8 cellular contexts compared by ENCODE assay signal in genomic region chr13:41132512-41133152, GRCh38. TPM values are rescaled to one million over a fixed set of nuclear protein-coding genes. Genes with fewer than 3 reads are reported as not detected.
DNase-seq lines count a peak whose midpoint lies in the region; ATAC-seq, FAIRE-seq and TF ChIP-seq lines count a peak whose summit lies in the region.

Gene KBTBD6 (minus strand): TSS chr13:41132802. CDS start chr13:41132511, 291 bp downstream.

- H3K36me3 ChIP-seq in bronchial epithelial cell (ENCODE audit: control insufficient read depth, insufficient read depth, low read length) (no peaks in the 10 kb centered on the region), iPS-20b (ENCODE audit: insufficient read depth, low read depth, low read length) (peaks cover 13% of the 10 kb centered on the region; the same call in 1 of the 2 replicates), skeletal muscle tissue (ENCODE audit: control insufficient read depth in 3 of 3, insufficient read depth in 3 of 3, low read length in 3 of 3) (peaks cover 0 to 2% (median 0%) of the 10 kb centered on the region in 3 donors)

- TF ChIP-seq CTCF in WI38 (IDR thresholded peaks at IDR 0.05; ENCODE audit: low read depth, low read length) (no peak), bronchial epithelial cell (IDR thresholded peaks at IDR 0.05; ENCODE audit: insufficient read depth, low read length, severe bottlenecking) (no peak)

- no peaks in the 10 kb centered on the region for H3K9me3 ChIP-seq in iPS-20b (ENCODE audit: insufficient read depth, low read depth, low read length)
- H3K9me3 ChIP-seq in skeletal muscle tissue (ENCODE audit: control insufficient read depth in 3 of 3, low read length in 3 of 3) = no peaks in the 10 kb centered on the region

- ATAC-seq in GM18909 (IDR thresholded peaks at IDR 0.05; ENCODE audit: poor library complexity, unreplicated experiment) (peak; percentile 97), HG03159 (IDR thresholded peaks at IDR 0.05; ENCODE audit: unreplicated experiment) (peak; percentile 96)

- peak; percentile 82 for FAIRE-seq in bronchial epithelial cell (lab: Jason Lieb, UNC)

- no peaks in the 10 kb centered on the region for H3K27me3 ChIP-seq in bronchial epithelial cell (ENCODE audit: control insufficient read depth, insufficient read depth, low read length)
- no peaks in the 10 kb centered on the region for H3K27me3 ChIP-seq in iPS-20b (ENCODE audit: insufficient read depth, low read length)
- no peaks in the 10 kb centered on the region for H3K27me3 ChIP-seq in skeletal muscle tissue (ENCODE audit: control insufficient read depth in 3 of 3, insufficient read depth in 3 of 3, low read length in 3 of 3)

- H3K4me1 ChIP-seq in iPS-20b (ENCODE audit: insufficient read depth, low read length) (peaks cover 15% of the 10 kb centered on the region), skeletal muscle tissue (ENCODE audit: control insufficient read depth in 3 of 3, insufficient read depth in 3 of 3, low read length in 3 of 3) (peaks cover 21 to 33% (median 33%) of the 10 kb centered on the region in 3 donors)

- DNase-seq in AG08395 (ENCODE audit: low spot score) (peak; percentile 96), NCI-H2227 (lab: John Stamatoyannopoulos, UW; ENCODE audit: unreplicated experiment) (peak; percentile 96), bronchial epithelial cell (ENCODE audit: low read depth) (peak; percentile 98)

- H3K4me3 ChIP-seq in WI38 (ENCODE audit: low read depth, low read length) (peak within 1 kb of the TSS; percentile 78), bronchial epithelial cell (ENCODE audit: low read depth, low read length) (peak within 1 kb of the TSS; percentile 56), iPS-20b (ENCODE audit: low read length) (peak within 1 kb of the TSS; percentile 81), skeletal muscle tissue (ENCODE audit: low read length in 3 of 3) (peak within 1 kb of the TSS; percentile 90 to 94 (median 91))

- H3K9ac ChIP-seq in iPS-20b (ENCODE audit: low read depth, low read length) = peak within 1 kb of the TSS; percentile 88
- H3K9ac ChIP-seq in skeletal muscle tissue (ENCODE audit: low read depth in 1 of 3, low read length in 3 of 3) = peak within 1 kb of the TSS; percentile 81 to 83 (median 82)

- no peak within 1 kb of the TSS for H3K27ac ChIP-seq in iPS-20b (ENCODE audit: low read length)
- H3K27ac ChIP-seq in skeletal muscle tissue (ENCODE audit: low read depth, low read length) = peak within 1 kb of the TSS; percentile 84

RNA-seq across cellular contexts. Expression of gene KBTBD6, which starts in this region (rescaled TPM):
- total RNA-seq in bronchial epithelial cell (4.6 and 6.3 TPM in 2 replicates), skeletal muscle tissue (12.5 TPM)
